Comparison of ENCODE assay signal across 8 cellular contexts in genomic region chr1:64923294-64923718, GRCh38. TPM values are rescaled to one million over a fixed set of nuclear protein-coding genes. Genes with fewer than 3 reads are reported as not detected.
DNase-seq lines count a peak whose midpoint lies in the region; ATAC-seq and TF ChIP-seq lines count a peak whose summit lies in the region.

No MANE protein-coding gene starts in this region.

- peaks cover 96% of the 10 kb centered on the region for H3K4me1 Mint-ChIP-seq in CD8-positive, alpha-beta T cell (ENCODE audit: low read depth)
- H3K4me1 Mint-ChIP-seq in activated CD8-positive, alpha-beta T cell treated with anti-CD3 and anti-CD28 coated beads, Interleukin-2, amount 10 ng/mL, durations not matched to agents 7 days and 5 days (ENCODE audit: low read depth) = peaks cover 73% of the 10 kb centered on the region
- H3K4me1 Mint-ChIP-seq in naive thymus-derived CD4-positive, alpha-beta T cell = peaks cover 79 to 100% (median 96%) of the 10 kb centered on the region in 7 donors

- H3K9me3 Mint-ChIP-seq in CD8-positive, alpha-beta T cell = no peaks in the 10 kb centered on the region
- no peaks in the 10 kb centered on the region for H3K9me3 Mint-ChIP-seq in activated CD8-positive, alpha-beta T cell treated with anti-CD3 and anti-CD28 coated beads, Interleukin-2, amount 10 ng/mL, durations not matched to agents 7 days and 5 days (ENCODE audit: insufficient read depth)
- H3K9me3 Mint-ChIP-seq in naive thymus-derived CD4-positive, alpha-beta T cell = no peaks in the 10 kb centered on the region

- H3K27me3 Mint-ChIP-seq in CD8-positive, alpha-beta T cell (ENCODE audit: low read depth) = no peaks in the 10 kb centered on the region
- no peaks in the 10 kb centered on the region for H3K27me3 Mint-ChIP-seq in activated CD8-positive, alpha-beta T cell treated with anti-CD3 and anti-CD28 coated beads, Interleukin-2, amount 10 ng/mL, durations not matched to agents 7 days and 5 days (ENCODE audit: low read depth)
- H3K27me3 Mint-ChIP-seq in naive thymus-derived CD4-positive, alpha-beta T cell = no peaks in the 10 kb centered on the region

- peak; percentile 32 for ATAC-seq in CD8-positive, alpha-beta T cell
- ATAC-seq in HG02870 (IDR thresholded peaks at IDR 0.05; ENCODE audit: unreplicated experiment) = peak; percentile 69
- ATAC-seq in activated CD8-positive, alpha-beta T cell treated with anti-CD3 and anti-CD28 coated beads, Interleukin-2, amount 10 ng/mL, durations not matched to agents 7 days and 5 days = peak; percentile 57
- ATAC-seq in naive thymus-derived CD4-positive, alpha-beta T cell = peak; percentile 70
- no peak for ATAC-seq in GM21390 (IDR thresholded peaks at IDR 0.05; ENCODE audit: unreplicated experiment)
- ATAC-seq in HG03571 (IDR thresholded peaks at IDR 0.05; ENCODE audit: unreplicated experiment) = no peak

- DNase-seq in CD8-positive, alpha-beta T cell = peak in 3 of 7 experiments; percentile 19 to 41 (median 39)
- no peak for DNase-seq in activated CD8-positive, alpha-beta T cell treated with anti-CD3 and anti-CD28 coated beads, Interleukin-2, amount 10 ng/mL, durations not matched to agents 7 days and 5 days
- no peak for DNase-seq in naive thymus-derived CD4-positive, alpha-beta T cell
- DNase-seq in GDM1 (lab: John Stamatoyannopoulos, UW) (no peak), AG08396 (ENCODE audit: low spot score) (no peak)

- TF ChIP-seq CTCF in CD8-positive, alpha-beta T cell (IDR thresholded peaks at IDR 0.05) = no peak

- POLR2A ChIA-PET in CD8-positive, alpha-beta T cell (lab: Charles Lee) = interaction anchor here (1.2 to 2.0 kb wide), 4 partner anchors 10 to 43 kb away, joined by 4 to 8 read pairs (median 5); partner anchors contain the start of gene JAK1
- POLR2A ChIA-PET in activated CD8-positive, alpha-beta T cell treated with anti-CD3 and anti-CD28 coated beads, Interleukin-2, amount 10 ng/mL, durations not matched to agents 7 days and 5 days (lab: Charles Lee) = interaction anchor here (1.0 to 1.1 kb wide), 2 partner anchors 11 to 38 kb away, joined by 4 to 5 read pairs; no protein-coding TSS in a partner anchor
- POLR2A ChIA-PET in naive thymus-derived CD4-positive, alpha-beta T cell (lab: Charles Lee) = interaction anchor here (1.0 to 1.5 kb wide), 3 partner anchors 12 to 46 kb away, joined by 3 to 4 read pairs (median 3); no protein-coding TSS in a partner anchor

- H3K4me1 ChIP-seq in CD8-positive, alpha-beta T cell (ENCODE audit: insufficient read depth, low read length) = peaks cover 83% of the 10 kb centered on the region
- peaks cover 74 to 75% of the 10 kb centered on the region in 2 donors for H3K4me1 ChIP-seq in naive thymus-derived CD4-positive, alpha-beta T cell (ENCODE audit: control insufficient read depth in 2 of 2, insufficient read depth in 2 of 2, low read length in 2 of 2)

- no peaks in the 10 kb centered on the region for H3K9me3 ChIP-seq in CD8-positive, alpha-beta T cell (ENCODE audit: low read length)
- no peaks in the 10 kb centered on the region for H3K9me3 ChIP-seq in naive thymus-derived CD4-positive, alpha-beta T cell (ENCODE audit: control insufficient read depth in 2 of 3, low read length in 3 of 3)

- H3K27ac ChIP-seq in CD8-positive, alpha-beta T cell (ENCODE audit: low read depth, low read length) = no peak overlapping the region
- H3K27ac ChIP-seq in naive thymus-derived CD4-positive, alpha-beta T cell (ENCODE audit: low read depth, low read length) = peak overlapping the region; percentile 9

- peaks cover 21% of the 10 kb centered on the region for H3K36me3 Mint-ChIP-seq in CD8-positive, alpha-beta T cell
- peaks cover 38% of the 10 kb centered on the region for H3K36me3 Mint-ChIP-seq in activated CD8-positive, alpha-beta T cell treated with anti-CD3 and anti-CD28 coated beads, Interleukin-2, amount 10 ng/mL, durations not matched to agents 7 days and 5 days (ENCODE audit: low read depth)
- H3K36me3 Mint-ChIP-seq in naive thymus-derived CD4-positive, alpha-beta T cell = peaks cover 0 to 22% (median 5%) of the 10 kb centered on the region in 5 donors

- H3K4me3 ChIP-seq in CD8-positive, alpha-beta T cell (ENCODE audit: low read depth, low read length) = no peak overlapping the region
- no peak overlapping the region for H3K4me3 ChIP-seq in naive thymus-derived CD4-positive, alpha-beta T cell (ENCODE audit: low read length)

- H3K36me3 ChIP-seq in CD8-positive, alpha-beta T cell (ENCODE audit: insufficient read depth, low read length) = no peaks in the 10 kb centered on the region
- peaks cover 0 to 5% (median 0%) of the 10 kb centered on the region in 3 experiments for H3K36me3 ChIP-seq in naive thymus-derived CD4-positive, alpha-beta T cell (ENCODE audit: control insufficient read depth in 2 of 3, insufficient read depth in 3 of 3, low read length in 3 of 3)

- CTCF ChIA-PET in CD8-positive, alpha-beta T cell (lab: Charles Lee) = interaction anchor here (0.8 to 1.0 kb wide), 3 partner anchors 15 to 152 kb away, joined by 3 to 5 read pairs (median 3); no protein-coding TSS in a partner anchor
- CTCF ChIA-PET in activated CD8-positive, alpha-beta T cell treated with anti-CD3 and anti-CD28 coated beads, Interleukin-2, amount 10 ng/mL, durations not matched to agents 7 days and 5 days (lab: Charles Lee) = interaction anchor here (1.0 to 1.2 kb wide), 2 partner anchors 20 to 46 kb away, joined by 3 to 4 read pairs; no protein-coding TSS in a partner anchor
- CTCF ChIA-PET in naive thymus-derived CD4-positive, alpha-beta T cell (lab: Charles Lee) = no interaction called here

- peak overlapping the region; percentile 19 for H3K4me3 Mint-ChIP-seq in CD8-positive, alpha-beta T cell
- H3K4me3 Mint-ChIP-seq in activated CD8-positive, alpha-beta T cell treated with anti-CD3 and anti-CD28 coated beads, Interleukin-2, amount 10 ng/mL, durations not matched to agents 7 days and 5 days = no peak overlapping the region
- peak overlapping the region; percentile 35 to 74 (median 62) for H3K4me3 Mint-ChIP-seq in naive thymus-derived CD4-positive, alpha-beta T cell

- peak overlapping the region; percentile 29 for H3K27ac Mint-ChIP-seq in CD8-positive, alpha-beta T cell
- no peak overlapping the region for H3K27ac Mint-ChIP-seq in activated CD8-positive, alpha-beta T cell treated with anti-CD3 and anti-CD28 coated beads, Interleukin-2, amount 10 ng/mL, durations not matched to agents 7 days and 5 days
- H3K27ac Mint-ChIP-seq in naive thymus-derived CD4-positive, alpha-beta T cell = peak overlapping the region; percentile 16 to 86 (median 69)

- H3K27me3 ChIP-seq in CD8-positive, alpha-beta T cell (ENCODE audit: insufficient read depth, low read length) = no peaks in the 10 kb centered on the region
- no peaks in the 10 kb centered on the region for H3K27me3 ChIP-seq in naive thymus-derived CD4-positive, alpha-beta T cell (ENCODE audit: control insufficient read depth in 2 of 2, insufficient read depth in 2 of 2, low read length in 2 of 2)

- intact Hi-C loops in CD8-positive, alpha-beta T cell (cut with DNase I, micrococcal nuclease) = loop anchor here (2.0 to 5.0 kb wide), 4 partner anchors 39 to 79 kb away; no protein-coding TSS in a partner anchor
- intact Hi-C loops in naive thymus-derived CD4-positive, alpha-beta T cell (cut with micrococcal nuclease) = loop anchor here in 1 of 2 donors (2.0 to 5.0 kb wide), 3 partner anchors 15 to 61 kb away; partner anchors contain the start of gene JAK1

RNA-seq across cellular contexts. Expression of gene JAK1, which starts 43.0 kb away (rescaled TPM):
- 100 to 1,000 TPM; 280 to 298 TPM for total RNA-seq in CD8-positive, alpha-beta T cell
- 100 to 1,000 TPM; 156 to 159 TPM for total RNA-seq in activated CD8-positive, alpha-beta T cell treated with anti-CD3 and anti-CD28 coated beads, Interleukin-2, amount 10 ng/mL, durations not matched to agents 7 days and 5 days
- total RNA-seq in naive thymus-derived CD4-positive, alpha-beta T cell = 100 to 1,000 TPM; 210 to 365 (median 265) TPM
- 100 to 1,000 TPM; 197 to 288 TPM for polyA plus RNA-seq in naive thymus-derived CD4-positive, alpha-beta T cell

Comparison
In these comparisons a context has a peak if more than half of its experiments do, and no peak if none do; other contexts are left out.
1. ATAC-seq: peak in CD8-positive, alpha-beta T cell (single experiment), HG02870 (single experiment), activated CD8-positive, alpha-beta T cell treated with anti-CD3 and anti-CD28 coated beads, Interleukin-2, amount 10 ng/mL, durations not matched to agents 7 days and 5 days (single experiment) and naive thymus-derived CD4-positive, alpha-beta T cell (single experiment); none in GM21390 (single experiment) and HG03571 (single experiment).